Comparison of ENCODE assay signal across 22 cellular contexts in genomic region chr5:116709082-116709481, GRCh38.
DNase-seq lines count a peak whose midpoint lies in the region; ATAC-seq and TF ChIP-seq lines count a peak whose summit lies in the region.
"Had no signal": no experiment of that assay in that cellular context is flagged by ENCODE, and none has a peak within 500 bp of the region (broad histone marks: within the 10 kb centered on the region; RNA-seq: fewer than 3 reads in every experiment).

No MANE protein-coding gene starts in this region.

- no peak overlapping the region for H3K4me3 ChIP-seq in SK-N-SH (ENCODE audit: low read depth in 2 of 2, low read length in 1 of 2)
- H3K4me3 ChIP-seq in stomach: no peak overlapping the region
- H3K4me3 ChIP-seq: ascending aorta, BLaER1, gastroesophageal sphincter, GM23248, hepatocyte, lower lobe of right lung, SJCRH30, upper lobe of left lung had no signal

- no peaks in the 10 kb centered on the region for H3K4me1 ChIP-seq in SK-N-SH (ENCODE audit: control insufficient read depth in 1 of 2, insufficient read depth in 2 of 2, low read depth in 1 of 2, low read length in 1 of 2)
- no peaks in the 10 kb centered on the region for H3K4me1 ChIP-seq in stomach
- H3K4me1 ChIP-seq: ascending aorta, BLaER1, gastroesophageal sphincter, lower lobe of right lung, SJCRH30, upper lobe of left lung had no signal

- H3K36me3 ChIP-seq in SK-N-SH (replicated peaks in 1 of 2; ENCODE audit: control insufficient read depth in 1 of 2, insufficient read depth in 2 of 2, low read length in 1 of 2) (no peaks in the 10 kb centered on the region), stomach (no peaks in the 10 kb centered on the region)
- H3K36me3 ChIP-seq: ascending aorta, BLaER1, gastroesophageal sphincter, lower lobe of right lung, SJCRH30, upper lobe of left lung had no signal

- 46% methylated on average over 3 of the region's 5 CpGs for WGBS in SK-N-SH (ENCODE audit: low lambda C conversion rate)
- 73 to 83% (median 79%) methylated on average over 5 of the region's 5 CpGs for WGBS in stomach, 5 donors

- TF ChIP-seq CTCF in SK-N-SH (IDR thresholded peaks at IDR 0.05): no peak
- TF ChIP-seq CTCF in stomach (IDR thresholded peaks at IDR 0.05): no peak

- TF ChIP-seq POLR2A in stomach (IDR thresholded peaks at IDR 0.05): no peak

- no peak overlapping the region for H3K9ac ChIP-seq in SK-N-SH
- H3K9ac ChIP-seq: BLaER1, GM23248 had no signal

- H3K9me2 ChIP-seq in SK-N-SH: no peaks in the 10 kb centered on the region

- CTCF ChIA-PET in SK-N-SH (lab: Yijun Ruan, JAX): no interaction called here

- no peaks in the 10 kb centered on the region for H3K79me2 ChIP-seq in SK-N-SH (ENCODE audit: insufficient read depth)
- H3K79me2 ChIP-seq: hepatocyte had no signal

- H3K27ac ChIP-seq in SK-N-SH (ENCODE audit: low read depth in 2 of 2, low read length in 1 of 2) (no peak overlapping the region), stomach (no peak overlapping the region)
- H3K27ac ChIP-seq: ascending aorta, BLaER1, gastroesophageal sphincter, GM23248, hepatocyte, lower lobe of right lung, SJCRH30, upper lobe of left lung had no signal

- H3K27me3 ChIP-seq in SK-N-SH (ENCODE audit: insufficient read depth) (no peaks in the 10 kb centered on the region), stomach (no peaks in the 10 kb centered on the region)
- H3K27me3 ChIP-seq: ascending aorta, BLaER1, gastroesophageal sphincter, hepatocyte, SJCRH30, upper lobe of left lung had no signal

- no peaks in the 10 kb centered on the region for H3F3A ChIP-seq in SK-N-SH (replicated peaks; ENCODE audit: insufficient read depth)

- POLR2A ChIA-PET in SK-N-SH (lab: Yijun Ruan, JAX): no interaction called here

- no peak overlapping the region for H2AFZ ChIP-seq in SK-N-SH (ENCODE audit: low read depth)
- H2AFZ ChIP-seq: GM23248, hepatocyte had no signal

- ATAC-seq in GM18519 (IDR thresholded peaks at IDR 0.05; ENCODE audit: low FRiP score, unreplicated experiment): peak; percentile 46
- peak; percentile 41 for ATAC-seq in HG02678 (IDR thresholded peaks at IDR 0.05; ENCODE audit: unreplicated experiment)
- peak; percentile 45 for ATAC-seq in HG03469 (IDR thresholded peaks at IDR 0.05; ENCODE audit: unreplicated experiment)
- ATAC-seq in HG02588 (IDR thresholded peaks at IDR 0.05; ENCODE audit: unreplicated experiment): no peak
- ATAC-seq in left colon: no peak
- ATAC-seq: activated T-cell treated with anti-CD3 and anti-CD28 coated beads, Interleukin-2, amount 50 U/mL, for 4 hours; gastroesophageal sphincter; lower lobe of right lung; naive thymus-derived CD8-positive, alpha-beta T cell had no signal

- intact Hi-C loops in left colon (cut with DNase I, micrococcal nuclease) (no loop called here), stomach (cut with DNase I; ENCODE audit: low total_unique reads) (no loop called here)

- no peak for TF ChIP-seq RAD21 in SK-N-SH (IDR thresholded peaks at IDR 0.05; ENCODE audit: low read length)

- TF ChIP-seq EP300 in SK-N-SH (IDR thresholded peaks at IDR 0.05; ENCODE audit: borderline replicate concordance in 1 of 2, low read depth in 1 of 2, low read length in 1 of 2) (no peak), stomach (IDR thresholded peaks at IDR 0.05) (no peak)

- H3K9me3 ChIP-seq in SK-N-SH (no peaks in the 10 kb centered on the region), stomach (no peaks in the 10 kb centered on the region)
- H3K9me3 ChIP-seq: ascending aorta, BLaER1, gastroesophageal sphincter, lower lobe of right lung, SJCRH30, upper lobe of left lung had no signal

- no peaks in the 10 kb centered on the region for H4K20me1 ChIP-seq in SK-N-SH (ENCODE audit: insufficient read depth)
- H4K20me1 ChIP-seq: BLaER1 had no signal

- DNase-seq in left colon (no peak), SK-N-SH (no peak), stomach (no peak)
- DNase-seq: activated CD4-positive, alpha-beta T cell treated with anti-CD3 and anti-CD28 coated beads, Interleukin-2, amount 10 ng/mL, durations not matched to agents 7 days and 5 days; activated T-cell treated with anti-CD3 and anti-CD28 coated beads, Interleukin-2, amount 50 U/mL, for 4 hours; DMS 273 treated with DMSO at 0.1 percent for 48 hours; GM23248; lower lobe of right lung; naive thymus-derived CD8-positive, alpha-beta T cell; NCI-H146; NCI-H82; SJCRH30; stimulated activated CD4-positive, alpha-beta T cell treated with anti-CD3 and anti-CD28 coated beads, Interleukin-4, amount 100 ng/mL, for 24 hours; upper lobe of left lung had no signal

- H3K4me2 ChIP-seq in SK-N-SH: no peak overlapping the region
- H3K4me2 ChIP-seq: BLaER1, hepatocyte had no signal

TF ChIP-seq in SK-N-SH, 30 proteins besides CTCF, POLR2A, EP300 and RAD21:
- TF ChIP-seq RCOR1 (IDR thresholded peaks at IDR 0.05; ENCODE audit: low read length): no peak
- TF ChIP-seq MEF2A (IDR thresholded peaks at IDR 0.05; ENCODE audit: borderline replicate concordance, low read depth): no peak
- no peak for TF ChIP-seq FOSL2 (IDR thresholded peaks at IDR 0.05; ENCODE audit: borderline replicate concordance, low read depth)
- no peak for TF ChIP-seq FOXM1 (IDR thresholded peaks at IDR 0.05; ENCODE audit: low read depth)
- no peak for TF ChIP-seq NRF1 (IDR thresholded peaks at IDR 0.05; ENCODE audit: low read depth, low read length)
- no peak for TF ChIP-seq USF2 (IDR thresholded peaks at IDR 0.05; ENCODE audit: borderline replicate concordance, low read depth, low read length)
- no peak for TF ChIP-seq MAX (IDR thresholded peaks at IDR 0.05; ENCODE audit: low read depth)
- TF ChIP-seq MXI1 (IDR thresholded peaks at IDR 0.05; ENCODE audit: low read depth, low read length): no peak
- TF ChIP-seq TEAD4 (IDR thresholded peaks at IDR 0.05; ENCODE audit: borderline replicate concordance, insufficient read depth): no peak
- TF ChIP-seq FOXJ3 (CRISPR knock-in tag; IDR thresholded peaks at IDR 0.05): no peak
- TF ChIP-seq NFIC (IDR thresholded peaks at IDR 0.05; ENCODE audit: borderline replicate concordance): no peak
- TF ChIP-seq USF1 (IDR thresholded peaks at IDR 0.05; ENCODE audit: borderline replicate concordance, low read depth): no peak
- no peak for TF ChIP-seq CHD2 (IDR thresholded peaks at IDR 0.05; ENCODE audit: low read length, partially characterized antibody)
- TF ChIP-seq PBX3 (IDR thresholded peaks at IDR 0.05): no peak
- TF ChIP-seq SIN3A (IDR thresholded peaks at IDR 0.05; ENCODE audit: borderline replicate concordance, low read depth, low read length): no peak
- no peak for TF ChIP-seq EZH2phosphoT487 (IDR thresholded peaks at IDR 0.05; ENCODE audit: borderline replicate concordance, low read depth)
- no peak for TF ChIP-seq IRF3 (IDR thresholded peaks at IDR 0.05; ENCODE audit: low read depth, low read length)

Comparison
In these comparisons a context has a peak if more than half of its experiments do, and no peak if none do; other contexts are left out.
1. ATAC-seq: peak in GM18519 (single experiment), HG02678 (single experiment) and HG03469 (single experiment); none in HG02588 (single experiment) and left colon (single experiment).